Comparison of ENCODE assay signal across 8 cellular contexts in the genomic region with DNA sequence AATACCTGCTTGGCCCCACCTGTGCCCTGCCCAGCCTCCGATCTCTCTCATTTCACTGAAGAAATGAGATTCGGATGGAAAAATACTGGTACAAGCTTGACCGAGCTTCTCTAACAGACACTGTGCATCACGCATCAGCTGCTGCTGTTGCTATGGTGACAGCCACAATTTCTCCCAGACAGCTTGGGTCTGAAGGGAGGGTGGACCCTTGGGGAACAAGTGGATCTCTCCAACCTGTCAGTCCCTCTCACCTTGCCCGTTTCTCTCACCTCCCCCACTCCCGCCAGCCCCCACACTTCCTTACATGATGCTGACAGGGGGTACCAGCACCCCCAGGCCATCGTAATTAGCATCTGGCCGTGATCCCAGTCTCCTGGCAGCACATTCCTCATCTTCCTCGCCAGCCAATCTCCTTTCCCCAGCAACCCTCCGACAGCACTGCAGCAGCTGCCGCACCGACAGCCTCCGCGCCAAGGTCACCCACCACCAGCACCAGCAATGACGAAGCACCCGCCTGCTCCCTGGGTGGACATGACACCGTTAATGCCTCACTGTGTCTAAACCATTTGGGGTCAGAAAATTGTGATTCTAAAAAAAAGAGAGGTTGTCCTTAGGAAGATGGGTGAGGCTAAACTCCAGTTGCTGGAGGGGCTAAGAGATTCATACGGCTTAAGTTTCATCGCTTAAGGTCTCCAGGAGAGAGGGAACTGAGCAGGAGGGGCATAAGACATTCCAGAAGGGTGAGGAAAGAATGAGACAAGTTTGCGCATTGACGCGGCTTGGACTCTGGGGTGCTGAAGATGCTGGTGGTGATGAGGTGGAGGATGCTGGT. TPM values are rescaled to one million over a fixed set of nuclear protein-coding genes. Genes with fewer than 3 reads are reported as not detected.
DNase-seq lines count a peak whose midpoint lies in the region; ATAC-seq and FAIRE-seq lines count a peak whose summit lies in the region.

No MANE protein-coding gene starts in this region.

- no peak overlapping the region for H3K4me3 ChIP-seq in small intestine (ENCODE audit: low read depth in 1 of 2, low read length in 2 of 2)

- no peak overlapping the region for H3K4me3 Mint-ChIP-seq in stimulated activated effector memory CD8-positive, alpha-beta T cell treated with anti-CD3 and anti-CD28 coated beads, Interleukin-12 subunit alpha, Interleukin-12 subunit beta, amount 100 ng/mL, for 72 hours

- H3K27ac Mint-ChIP-seq in stimulated activated effector memory CD8-positive, alpha-beta T cell treated with anti-CD3 and anti-CD28 coated beads, Interleukin-12 subunit alpha, Interleukin-12 subunit beta, amount 100 ng/mL, for 72 hours, result peak overlapping the region; percentile 73

- peaks cover 0 to 7% of the 10 kb centered on the region in 2 donors for H3K27me3 ChIP-seq in small intestine (ENCODE audit: control insufficient read depth in 2 of 2, insufficient read depth in 2 of 2, low read length in 2 of 2)

- DNase-seq in ELR (ENCODE audit: low read depth) (peak; percentile 86), NCI-H2081 treated with DMSO at 0.1 percent for 48 hours (lab: John Stamatoyannopoulos, UW) (peak; percentile 18), brain pericyte (ENCODE audit: low read depth, low spot score) (peak; percentile 8), OCI-M2 (lab: John Stamatoyannopoulos, UW; ENCODE audit: unreplicated experiment) (no peak), HPDE6-E6E7 (ENCODE audit: extremely low spot score) (no peak), small intestine (no peak)
- no peak for DNase-seq in stimulated activated effector memory CD8-positive, alpha-beta T cell treated with anti-CD3 and anti-CD28 coated beads, Interleukin-12 subunit alpha, Interleukin-12 subunit beta, amount 100 ng/mL, for 72 hours (ENCODE audit: low spot score in 2 of 2)

- H3K9me3 ChIP-seq in small intestine (ENCODE audit: control insufficient read depth, low read depth), result no peaks in the 10 kb centered on the region

- no peaks in the 10 kb centered on the region for H3K36me3 Mint-ChIP-seq in stimulated activated effector memory CD8-positive, alpha-beta T cell treated with anti-CD3 and anti-CD28 coated beads, Interleukin-12 subunit alpha, Interleukin-12 subunit beta, amount 100 ng/mL, for 72 hours

- H3K36me3 ChIP-seq in small intestine (ENCODE audit: control insufficient read depth in 2 of 2, insufficient read depth in 2 of 2, low read length in 2 of 2), result no peaks in the 10 kb centered on the region

- H3K4me1 Mint-ChIP-seq in stimulated activated effector memory CD8-positive, alpha-beta T cell treated with anti-CD3 and anti-CD28 coated beads, Interleukin-12 subunit alpha, Interleukin-12 subunit beta, amount 100 ng/mL, for 72 hours, result peaks cover 43% of the 10 kb centered on the region

- FAIRE-seq in islet of Langerhans (lab: Jason Lieb, UNC), result peak; percentile 79
- FAIRE-seq in small intestine (lab: Jason Lieb, UNC), result no peak

- ATAC-seq in stimulated activated effector memory CD8-positive, alpha-beta T cell treated with anti-CD3 and anti-CD28 coated beads, Interleukin-12 subunit alpha, Interleukin-12 subunit beta, amount 100 ng/mL, for 72 hours, result no peak

- 23 to 32% (median 26%) methylated on average over 22 of the region's 22 CpGs for WGBS in small intestine, 3 donors

- H3K4me1 ChIP-seq in small intestine (ENCODE audit: control insufficient read depth in 2 of 2, insufficient read depth in 1 of 2, low read depth in 1 of 2, low read length in 1 of 2), result no peaks in the 10 kb centered on the region

- H3K27ac ChIP-seq in small intestine (ENCODE audit: low read depth in 1 of 2, low read length in 1 of 2), result no peak overlapping the region

- no peaks in the 10 kb centered on the region for H3K9me3 Mint-ChIP-seq in stimulated activated effector memory CD8-positive, alpha-beta T cell treated with anti-CD3 and anti-CD28 coated beads, Interleukin-12 subunit alpha, Interleukin-12 subunit beta, amount 100 ng/mL, for 72 hours

RNA-seq across cellular contexts. Expression of a gene that starts 58.6 kb away (rescaled TPM):
- 10 to 100 TPM in 2 of 3 donors, 1 to 10 TPM in 1; 8.1 to 15.9 (median 12.4) TPM for polyA plus RNA-seq in small intestine

Comparison
In these comparisons a context has a peak if more than half of its experiments do, and no peak if none do; other contexts are left out.
1. DNase-seq: peak in ELR (single experiment), NCI-H2081 treated with DMSO at 0.1 percent for 48 hours (single experiment) and brain pericyte (single experiment); none in stimulated activated effector memory CD8-positive, alpha-beta T cell treated with anti-CD3 and anti-CD28 coated beads, Interleukin-12 subunit alpha, Interleukin-12 subunit beta, amount 100 ng/mL, for 72 hours (0 of 2), OCI-M2 (single experiment), HPDE6-E6E7 (single experiment) and small intestine (single experiment).